In genomic region chr2:215793747-215794595, GRCh38 we compare ENCODE assay signal across 1 cellular context.
TF ChIP-seq lines count a peak whose summit lies in the region.

No MANE protein-coding gene starts in this region.

TF ChIP-seq in HepG2, 621 proteins besides CTCF, POLR2A, EP300 and RAD21 (continued from another document and continues in another):
- peak; percentile 87; the same call in 1 of the 2 replicates for TF ChIP-seq ZBTB39 (CRISPR knock-in tag; IDR thresholded peaks at IDR 0.05)
- TF ChIP-seq NONO (IDR thresholded peaks at IDR 0.05): no peak
- TF ChIP-seq NONO (CRISPR knock-in tag; conservative IDR thresholded peaks at IDR 0.05): peak; percentile 91
- TF ChIP-seq SMAD3 (CRISPR knock-in tag; IDR thresholded peaks at IDR 0.05): peak; percentile 95
- TF ChIP-seq ZNF484 (CRISPR knock-in tag; IDR thresholded peaks at IDR 0.05; ENCODE audit: borderline replicate concordance, low read depth): no peak
- TF ChIP-seq SMC3 (IDR thresholded peaks at IDR 0.05; ENCODE audit: low read length): peak; percentile 38
- TF ChIP-seq ZNF567 (CRISPR knock-in tag; IDR thresholded peaks at IDR 0.05; ENCODE audit: borderline replicate concordance): peak; percentile 90
- no peak for TF ChIP-seq HMGA1 (CRISPR knock-in tag; conservative IDR thresholded peaks at IDR 0.05)
- no peak for TF ChIP-seq GPN1 (CRISPR knock-in tag; IDR thresholded peaks at IDR 0.05; ENCODE audit: borderline replicate concordance)
- TF ChIP-seq PAF1 (CRISPR knock-in tag; IDR thresholded peaks at IDR 0.05): no peak
- peak; percentile 65 for TF ChIP-seq ARNT2 (CRISPR knock-in tag; IDR thresholded peaks at IDR 0.05; ENCODE audit: low read depth)
- TF ChIP-seq TBX3 (IDR thresholded peaks at IDR 0.05; ENCODE audit: borderline replicate concordance): peak; percentile 91
- TF ChIP-seq GLMP (CRISPR knock-in tag; IDR thresholded peaks at IDR 0.05; ENCODE audit: borderline replicate concordance): no peak
- peak; percentile 92 for TF ChIP-seq ZMYM4 (CRISPR knock-in tag; IDR thresholded peaks at IDR 0.05)
- peak; percentile 95 for TF ChIP-seq ZBTB43 (CRISPR knock-in tag; conservative IDR thresholded peaks at IDR 0.05)
- 0 out of 2 replicates have a peak, but pooled peaks have one; percentile 71 for TF ChIP-seq ZNF557 (CRISPR knock-in tag; IDR thresholded peaks at IDR 0.05)
- no peak for TF ChIP-seq RNF2 (conservative IDR thresholded peaks at IDR 0.05; ENCODE audit: low read depth)
- peak; percentile 98 for TF ChIP-seq MED8 (CRISPR knock-in tag; IDR thresholded peaks at IDR 0.05; ENCODE audit: insufficient replicate concordance)
- TF ChIP-seq ZNF574 (CRISPR knock-in tag; IDR thresholded peaks at IDR 0.05): peak; percentile 37; the same call in 1 of the 2 replicates
- TF ChIP-seq ZNF772 (CRISPR knock-in tag; IDR thresholded peaks at IDR 0.05): peak; percentile 69; the same call in 1 of the 2 replicates
- no peak for TF ChIP-seq ZBTB49 (CRISPR knock-in tag; IDR thresholded peaks at IDR 0.05; ENCODE audit: borderline replicate concordance)
- peak; percentile 99 for TF ChIP-seq FOXP4 (CRISPR knock-in tag; IDR thresholded peaks at IDR 0.05)
- no peak for TF ChIP-seq IRF9 (CRISPR knock-in tag; IDR thresholded peaks at IDR 0.05; ENCODE audit: borderline replicate concordance)
- TF ChIP-seq CC2D1A (CRISPR knock-in tag; IDR thresholded peaks at IDR 0.05): no peak
- no peak for TF ChIP-seq FLYWCH1 (CRISPR knock-in tag; IDR thresholded peaks at IDR 0.05)
- TF ChIP-seq PBX2 (CRISPR knock-in tag; IDR thresholded peaks at IDR 0.05): no peak
- TF ChIP-seq KAT2B (IDR thresholded peaks at IDR 0.05; ENCODE audit: borderline replicate concordance, low read depth, low read length): no peak
- TF ChIP-seq ZNF503 (CRISPR knock-in tag; IDR thresholded peaks at IDR 0.05): peak; percentile 98
- no peak for TF ChIP-seq ZNF572 (CRISPR knock-in tag; IDR thresholded peaks at IDR 0.05)
- TF ChIP-seq ZNF577 (CRISPR knock-in tag; IDR thresholded peaks at IDR 0.05; ENCODE audit: borderline replicate concordance, low read depth): no peak
- no peak for TF ChIP-seq ZNF326 (CRISPR knock-in tag; IDR thresholded peaks at IDR 0.05; ENCODE audit: borderline replicate concordance)
- TF ChIP-seq ELF1 (CRISPR knock-in tag; IDR thresholded peaks at IDR 0.05): peak; percentile 42
- TF ChIP-seq RORA (CRISPR knock-in tag; IDR thresholded peaks at IDR 0.05): peak; percentile 86; the same call in 1 of the 2 replicates
- TF ChIP-seq IRF2 (CRISPR knock-in tag; IDR thresholded peaks at IDR 0.05): peak; percentile 93
- TF ChIP-seq MBD4 (IDR thresholded peaks at IDR 0.05; ENCODE audit: borderline replicate concordance, low read length): peak; percentile 98; the same call in 1 of the 2 replicates
- TF ChIP-seq HNRNPUL1 (IDR thresholded peaks at IDR 0.05; ENCODE audit: low read depth, low read length): peak; percentile 90
- peak; percentile 73; the same call in 1 of the 2 replicates for TF ChIP-seq POGK (CRISPR knock-in tag; conservative IDR thresholded peaks at IDR 0.05)
- TF ChIP-seq ATF7 (IDR thresholded peaks at IDR 0.05): 0 out of 2 replicates have a peak, but pooled peaks have one; percentile 31
- no peak; the same call in 1 of the 2 replicates for TF ChIP-seq ATF7 (CRISPR knock-in tag; IDR thresholded peaks at IDR 0.05)
- TF ChIP-seq CENPT (CRISPR knock-in tag; IDR thresholded peaks at IDR 0.05; ENCODE audit: low read depth): no peak
- TF ChIP-seq SPEN (CRISPR knock-in tag; IDR thresholded peaks at IDR 0.05; ENCODE audit: low read depth): no peak; the same call in 1 of the 2 replicates
- TF ChIP-seq THRA (CRISPR knock-in tag; IDR thresholded peaks at IDR 0.05; ENCODE audit: borderline replicate concordance): peak; percentile 81; the same call in 1 of the 2 replicates
- TF ChIP-seq ZSCAN12 (CRISPR knock-in tag; IDR thresholded peaks at IDR 0.05): peak; percentile 79; the same call in 1 of the 2 replicates
- peak; percentile 86; the same call in 1 of the 2 replicates for TF ChIP-seq SIX4 (CRISPR knock-in tag; IDR thresholded peaks at IDR 0.05)
